ENCODE assay signal across 16 cellular contexts in the genomic region with DNA sequence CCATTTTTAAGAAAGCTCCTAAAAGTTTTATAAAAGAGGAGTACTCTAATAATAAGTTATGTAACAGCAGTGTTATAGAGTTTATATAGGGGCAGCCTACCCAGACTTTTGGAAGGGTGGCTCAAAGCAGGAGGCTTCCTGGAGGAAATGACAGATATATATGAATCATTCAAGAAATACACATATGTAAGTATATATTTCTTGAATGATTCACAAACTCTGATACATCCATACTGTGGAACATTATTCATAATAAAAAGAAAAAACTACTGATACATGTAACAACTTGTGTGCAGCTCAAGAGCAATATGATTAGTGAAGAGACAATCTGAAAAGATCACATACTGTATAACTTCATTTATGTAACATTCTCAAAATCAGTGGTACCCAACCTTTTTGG.
"Had no signal": no experiment of that assay in that cellular context is flagged by ENCODE, and none has a peak within 500 bp of the region (broad histone marks: within the 10 kb centered on the region; RNA-seq: fewer than 3 reads in every experiment).

No MANE protein-coding gene starts in this region.

- ATAC-seq: gastrocnemius medialis, heart right ventricle, left lung, natural killer cell, right cardiac atrium had no signal

- H3K27me3 ChIP-seq: ascending aorta, gastrocnemius medialis, heart right ventricle, left lung, tibial nerve, uterus had no signal

- H3K9me3 ChIP-seq: ascending aorta, gastrocnemius medialis, heart right ventricle, left lung, prostate gland, tibial nerve, uterus had no signal

- H3K36me3 ChIP-seq: prostate gland, uterus had no signal

- H3K4me3 ChIP-seq: ascending aorta, gastrocnemius medialis, heart right ventricle, left lung, prostate gland, skin epidermis, tibial nerve, uterus had no signal

- DNase-seq: activated CD4-positive, CD25-positive, alpha-beta regulatory T cell treated with anti-CD3 and anti-CD28 coated beads, Interleukin-2, amount 50 U/mL, for 72 hours; activated naive CD4-positive, alpha-beta T cell treated with anti-CD3 and anti-CD28 coated beads for 36 hours; gastrocnemius medialis; heart right ventricle; kidney; left lung; natural killer cell; nucleus accumbens; right cardiac atrium; stimulated activated CD4-positive, alpha-beta T cell treated with anti-CD3 and anti-CD28 coated beads, Interleukin-4, amount 100 ng/mL, for 24 hours; T-helper 1 cell; uterus had no signal

- H3K27ac ChIP-seq: ascending aorta, gastrocnemius medialis, heart right ventricle, left lung, prostate gland, skin epidermis, tibial nerve, uterus had no signal

- H3K4me1 ChIP-seq: ascending aorta, gastrocnemius medialis, left lung, prostate gland, uterus had no signal
